20 cellular contexts compared by ENCODE assay signal in genomic region chr7:55223023-55223422, GRCh38.
"Had no signal": no experiment of that assay in that cellular context is flagged by ENCODE, and none has a peak within 500 bp of the region (broad histone marks: within the 10 kb centered on the region; RNA-seq: fewer than 3 reads in every experiment).

No MANE protein-coding gene starts in this region.

- H3K4me3 ChIP-seq: esophagus muscularis mucosa, gastrocnemius medialis, heart right ventricle, sigmoid colon, skin epidermis, stomach, thoracic aorta had no signal

- H3K4me1 ChIP-seq: esophagus muscularis mucosa, gastrocnemius medialis, heart right ventricle, sigmoid colon, stomach had no signal

- H3K36me3 Mint-ChIP-seq: naive B cell, type B pancreatic cell had no signal

- H3K27me3 Mint-ChIP-seq: dendritic cell treated with granulocyte-macrophage colony-stimulating factor and Interleukin-4, amounts not matched to agents 40 ng/mL and 50 ng/mL, for 4 days had no signal

- ATAC-seq: effector memory CD8-positive, alpha-beta T cell; gastrocnemius medialis; heart right ventricle had no signal

- FAIRE-seq: colon, urothelium cell line had no signal

- DNase-seq: effector memory CD8-positive, alpha-beta T cell; gastrocnemius medialis; heart right ventricle; hypothalamus; mesendoderm; naive B cell; sigmoid colon; stimulated activated CD4-positive, alpha-beta T cell treated with anti-CD3 and anti-CD28 coated beads, Interleukin-2, amount 100 ng/mL, for 24 hours; stimulated activated naive CD4-positive, alpha-beta T cell; stomach; substantia nigra had no signal

- H3K4me3 Mint-ChIP-seq: dendritic cell treated with granulocyte-macrophage colony-stimulating factor and Interleukin-4, amounts not matched to agents 40 ng/mL and 50 ng/mL, for 4 days; effector memory CD8-positive, alpha-beta T cell; naive B cell; nephron; type B pancreatic cell had no signal

- H3K27me3 ChIP-seq: esophagus muscularis mucosa, gastrocnemius medialis, heart right ventricle, sigmoid colon, stomach had no signal

- H3K27ac ChIP-seq: epithelial cell of prostate, esophagus muscularis mucosa, gastrocnemius medialis, heart right ventricle, sigmoid colon, skin epidermis, stomach, thoracic aorta had no signal

- H3K9me3 ChIP-seq: gastrocnemius medialis, sigmoid colon, thoracic aorta had no signal

- H3K36me3 ChIP-seq: esophagus muscularis mucosa, gastrocnemius medialis, heart right ventricle, sigmoid colon, stomach, thoracic aorta had no signal

- H3K4me1 Mint-ChIP-seq: naive B cell had no signal

- H3K27ac Mint-ChIP-seq: dendritic cell treated with granulocyte-macrophage colony-stimulating factor and Interleukin-4, amounts not matched to agents 40 ng/mL and 50 ng/mL, for 4 days; effector memory CD8-positive, alpha-beta T cell; type B pancreatic cell had no signal

- H3K9me3 Mint-ChIP-seq: dendritic cell treated with granulocyte-macrophage colony-stimulating factor and Interleukin-4, amounts not matched to agents 40 ng/mL and 50 ng/mL, for 4 days; effector memory CD8-positive, alpha-beta T cell; type B pancreatic cell had no signal
